Comparison of ENCODE assay signal across 31 cellular contexts in genomic region chr3:150036780-150037179, GRCh38.
"Had no signal": no experiment of that assay in that cellular context is flagged by ENCODE, and none has a peak within 500 bp of the region (broad histone marks: within the 10 kb centered on the region; RNA-seq: fewer than 3 reads in every experiment).

No MANE protein-coding gene starts in this region.

- H3K4me1 Mint-ChIP-seq: activated B cell treated with CpG ODN at 0.5 μM for 24 hours; activated CD4-positive, alpha-beta T cell treated with anti-CD3 and anti-CD28 coated beads, Interleukin-2, amount 10 ng/mL, durations not matched to agents 24 days and 14 days; activated naive CD8-positive, alpha-beta T cell treated with anti-CD3 and anti-CD28 coated beads, Interleukin-2, amount 50 U/mL, for 24 hours; central memory CD8-positive, alpha-beta T cell; T-cell had no signal

- H3K4me3 ChIP-seq: ascending aorta, body of pancreas, K562 had no signal

- H3K4me3 Mint-ChIP-seq: activated B cell treated with CpG ODN at 0.5 μM for 24 hours; activated CD4-positive, alpha-beta T cell treated with anti-CD3 and anti-CD28 coated beads, Interleukin-2, amount 10 ng/mL, durations not matched to agents 24 days and 14 days; activated naive CD8-positive, alpha-beta T cell treated with anti-CD3 and anti-CD28 coated beads, Interleukin-2, amount 50 U/mL, for 24 hours; activated T-cell treated with anti-CD3 and anti-CD28 coated beads, Interleukin-2, amount 50 U/mL, for 4 hours; central memory CD8-positive, alpha-beta T cell; T-cell had no signal

- H3K9me3 ChIP-seq: body of pancreas had no signal

- H3K36me3 ChIP-seq: ascending aorta had no signal

- H3K36me3 Mint-ChIP-seq: T-cell had no signal

- H3K27ac Mint-ChIP-seq: activated B cell treated with CpG ODN at 0.5 μM for 24 hours; activated CD4-positive, alpha-beta T cell treated with anti-CD3 and anti-CD28 coated beads, Interleukin-2, amount 10 ng/mL, durations not matched to agents 24 days and 14 days; activated naive CD4-positive, alpha-beta T cell treated with anti-CD3 and anti-CD28 coated beads, Interleukin-2, amount 50 U/mL, for 72 hours; activated naive CD8-positive, alpha-beta T cell treated with anti-CD3 and anti-CD28 coated beads, Interleukin-2, amount 50 U/mL, for 24 hours; T-cell had no signal

- H3K4me1 ChIP-seq: ascending aorta, body of pancreas had no signal

- H3K27me3 ChIP-seq: ascending aorta, body of pancreas had no signal

- H3K9me3 Mint-ChIP-seq: activated CD4-positive, alpha-beta T cell treated with anti-CD3 and anti-CD28 coated beads, Interleukin-2, amount 10 ng/mL, durations not matched to agents 24 days and 14 days had no signal

- DNase-seq: activated B cell treated with CpG ODN at 0.5 μM for 24 hours; activated CD4-positive, alpha-beta T cell treated with anti-CD3 and anti-CD28 coated beads for 1 hour; activated CD4-positive, alpha-beta T cell treated with anti-CD3 and anti-CD28 coated beads, Interleukin-2, amount 10 ng/mL, durations not matched to agents 24 days and 14 days; activated CD4-positive, alpha-beta T cell treated with anti-CD3 and anti-CD28 coated beads, Interleukin-2, amount 50 U/mL, for 48 hours; activated CD8-positive, alpha-beta memory T cell treated with anti-CD3 and anti-CD28 coated beads for 24 hours; activated effector memory CD4-positive, alpha-beta T cell treated with anti-CD3 and anti-CD28 coated beads, Interleukin-2, amount 50 U/mL, for 16 hours; activated naive CD4-positive, alpha-beta T cell treated with Interleukin-2 at 50 U/mL for 16 hours; activated naive CD8-positive, alpha-beta T cell treated with anti-CD3 and anti-CD28 coated beads, Interleukin-2, amount 50 U/mL, for 24 hours; activated T-cell treated with anti-CD3 and anti-CD28 coated beads, Interleukin-2, amount 50 U/mL, for 4 hours; amniotic stem cell; Karpas-422; MM.1S; NCI-H1105; NCI-H1436; NCI-H1694 treated with DMSO at 0.1 percent for 48 hours; NCI-H2029 treated with DMSO at 0.1 percent for 48 hours; NCI-H2227 treated with DMSO at 0.1 percent for 48 hours; NCI-H510A; NCI-H526 treated with DMSO at 0.1 percent for 48 hours; OCI-M1; Right ventricle myocardium superior; T-cell; T-helper 2 cell; T1000 had no signal

- H3K27ac ChIP-seq: ascending aorta, body of pancreas, RWPE1 had no signal

- ATAC-seq: activated naive CD4-positive, alpha-beta T cell treated with anti-CD3 and anti-CD28 coated beads, Interleukin-2, amount 50 U/mL, for 72 hours; activated naive CD8-positive, alpha-beta T cell treated with anti-CD3 and anti-CD28 coated beads, Interleukin-2, amount 50 U/mL, for 24 hours; activated T-cell treated with anti-CD3 and anti-CD28 coated beads, Interleukin-2, amount 50 U/mL, for 4 hours; body of pancreas; K562; Panc1; T-cell had no signal
